In genomic region chr20:53579581-53580375, GRCh38 we compare ENCODE assay signal across 8 cellular contexts. TPM values are rescaled to one million over a fixed set of nuclear protein-coding genes. Genes with fewer than 3 reads are reported as not detected.
DNase-seq lines count a peak whose midpoint lies in the region; ATAC-seq and TF ChIP-seq lines count a peak whose summit lies in the region.

No MANE protein-coding gene starts in this region.

- H3K27me3 Mint-ChIP-seq in activated T-helper 17 cell treated with anti-CD3 and anti-CD28 coated beads, Interleukin-2, amount 50 U/mL, for 72 hours, result no peaks in the 10 kb centered on the region

- WGBS in heart right ventricle, 2 donors, result 41 to 48% methylated on average over 10 of the region's 10 CpGs
- 47% methylated on average over 10 of the region's 10 CpGs for WGBS in smooth muscle cell (ENCODE audit: low lambda C conversion rate)

- H3K4me3 Mint-ChIP-seq in activated T-helper 17 cell treated with anti-CD3 and anti-CD28 coated beads, Interleukin-2, amount 50 U/mL, for 72 hours, result peak overlapping the region; percentile 90

- H3K36me3 Mint-ChIP-seq in activated T-helper 17 cell treated with anti-CD3 and anti-CD28 coated beads, Interleukin-2, amount 50 U/mL, for 72 hours (ENCODE audit: low read depth), result peaks cover 83% of the 10 kb centered on the region

- peak overlapping the region; percentile 83 to 95 (median 91) for H3K4me2 ChIP-seq in BLaER1 treated with 17β-estradiol and CSF1 and Interleukin-3, amounts not matched to agents 10 nM and 100 nM
- peak overlapping the region; percentile 54 for H3K4me2 ChIP-seq in smooth muscle cell

- DNase-seq in heart right ventricle (no peak), smooth muscle cell (lab: John Stamatoyannopoulos, UW; ENCODE audit: unreplicated experiment) (no peak), RKO (ENCODE audit: low spot score) (no peak)
- DNase-seq in effector CD4-positive, alpha-beta T cell, result no peak

- H3K36me3 ChIP-seq in BLaER1 treated with 17β-estradiol and CSF1 and Interleukin-3, amounts not matched to agents 10 nM and 100 nM, result peaks cover 73 to 84% (median 76%) of the 10 kb centered on the region in 11 experiments
- H3K36me3 ChIP-seq in heart right ventricle, result peaks cover 0 to 75% (median 36%) of the 10 kb centered on the region in 9 donors
- peaks cover 9% of the 10 kb centered on the region for H3K36me3 ChIP-seq in smooth muscle cell (ENCODE audit: low read depth)

- H3K27ac Mint-ChIP-seq in activated T-helper 17 cell treated with anti-CD3 and anti-CD28 coated beads, Interleukin-2, amount 50 U/mL, for 72 hours, result peak overlapping the region; percentile 97

- H3K9me3 ChIP-seq in BLaER1 treated with 17β-estradiol and CSF1 and Interleukin-3, amounts not matched to agents 10 nM and 100 nM (replicated peaks in 1 of 11), result no peaks in the 10 kb centered on the region
- H3K9me3 ChIP-seq in heart right ventricle, result no peaks in the 10 kb centered on the region
- no peaks in the 10 kb centered on the region for H3K9me3 ChIP-seq in smooth muscle cell (replicated peaks; ENCODE audit: low read depth)

- H2AFZ ChIP-seq in smooth muscle cell (ENCODE audit: low read depth), result no peak overlapping the region

- H3K9ac ChIP-seq in BLaER1 treated with 17β-estradiol and CSF1 and Interleukin-3, amounts not matched to agents 10 nM and 100 nM, result peak overlapping the region; percentile 84 to 97 (median 92)
- peak overlapping the region; percentile 47 for H3K9ac ChIP-seq in smooth muscle cell (ENCODE audit: low read depth)

- 0 out of 2 replicates have a peak, but pooled peaks have one; percentile 14 for TF ChIP-seq RAD21 in Ishikawa (IDR thresholded peaks at IDR 0.05; ENCODE audit: low read depth)

- H3K4me1 ChIP-seq in BLaER1 treated with 17β-estradiol and CSF1 and Interleukin-3, amounts not matched to agents 10 nM and 100 nM, result peaks cover 42 to 83% (median 64%) of the 10 kb centered on the region in 10 experiments
- H3K4me1 ChIP-seq in heart right ventricle, result peaks cover 3 to 78% (median 62%) of the 10 kb centered on the region in 9 donors
- H3K4me1 ChIP-seq in smooth muscle cell (ENCODE audit: low read depth), result peaks cover 44% of the 10 kb centered on the region

- intact Hi-C loops in heart right ventricle (cut with DNase I), result loop anchor here (2.0 to 10.0 kb wide), 18 partner anchors 155 to 625 kb away; partner anchors contain the start of gene PFDN4 (in 1 of the 10)

- no peak for TF ChIP-seq CTCF in heart right ventricle (IDR thresholded peaks at IDR 0.05)
- TF ChIP-seq CTCF in smooth muscle cell (IDR thresholded peaks at IDR 0.05; ENCODE audit: borderline replicate concordance, insufficient read depth, poor library complexity, severe bottlenecking), result no peak

- peaks cover 40% of the 10 kb centered on the region for H3K4me1 Mint-ChIP-seq in activated T-helper 17 cell treated with anti-CD3 and anti-CD28 coated beads, Interleukin-2, amount 50 U/mL, for 72 hours

- peak overlapping the region; percentile 74 to 100 (median 95); a peak in 21 of 22 replicates for H3K27ac ChIP-seq in BLaER1 treated with 17β-estradiol and CSF1 and Interleukin-3, amounts not matched to agents 10 nM and 100 nM
- peak overlapping the region in 9 of 10 donors; percentile 2 to 100 (median 63) for H3K27ac ChIP-seq in heart right ventricle
- peak overlapping the region; percentile 84 for H3K27ac ChIP-seq in smooth muscle cell (ENCODE audit: low read depth)

- H3K9me3 Mint-ChIP-seq in activated T-helper 17 cell treated with anti-CD3 and anti-CD28 coated beads, Interleukin-2, amount 50 U/mL, for 72 hours, result no peaks in the 10 kb centered on the region

- H3F3A ChIP-seq in smooth muscle cell (ENCODE audit: low read depth), result peaks cover 21% of the 10 kb centered on the region

- no peaks in the 10 kb centered on the region for H3K27me3 ChIP-seq in BLaER1 treated with 17β-estradiol and CSF1 and Interleukin-3, amounts not matched to agents 10 nM and 100 nM
- H3K27me3 ChIP-seq in heart right ventricle (no peaks in the 10 kb centered on the region), smooth muscle cell (ENCODE audit: low read depth) (no peaks in the 10 kb centered on the region)

- H3K79me2 ChIP-seq in smooth muscle cell (ENCODE audit: low read depth), result peaks cover 94% of the 10 kb centered on the region

- peak; percentile 62 for ATAC-seq in activated T-helper 17 cell treated with anti-CD3 and anti-CD28 coated beads, Interleukin-2, amount 50 U/mL, for 72 hours (replicated peaks)
- peak in 4 of 8 donors; percentile 4 to 31 (median 12) for ATAC-seq in heart right ventricle
- ATAC-seq in GM19455 (IDR thresholded peaks at IDR 0.05; ENCODE audit: unreplicated experiment), result no peak

- H4K20me1 ChIP-seq in BLaER1 treated with 17β-estradiol and CSF1 and Interleukin-3, amounts not matched to agents 10 nM and 100 nM, result peaks cover 63 to 100% (median 69%) of the 10 kb centered on the region in 11 experiments
- H4K20me1 ChIP-seq in smooth muscle cell (ENCODE audit: low read depth), result peaks cover 79% of the 10 kb centered on the region

- TF ChIP-seq EP300 in Ishikawa (IDR thresholded peaks at IDR 0.05; ENCODE audit: borderline replicate concordance), result peak; percentile 59; the same call in 1 of the 2 replicates

- H3K4me3 ChIP-seq in BLaER1 treated with 17β-estradiol and CSF1 and Interleukin-3, amounts not matched to agents 10 nM and 100 nM, result peak overlapping the region; percentile 57 to 88 (median 81)
- H3K4me3 ChIP-seq in heart right ventricle, result peak overlapping the region in 6 of 10 donors; percentile 3 to 33 (median 16)
- H3K4me3 ChIP-seq in smooth muscle cell, result peak overlapping the region; percentile 9

TF ChIP-seq in Ishikawa, 13 proteins besides CTCF, POLR2A, EP300 and RAD21:
- TF ChIP-seq, protein P1, sequence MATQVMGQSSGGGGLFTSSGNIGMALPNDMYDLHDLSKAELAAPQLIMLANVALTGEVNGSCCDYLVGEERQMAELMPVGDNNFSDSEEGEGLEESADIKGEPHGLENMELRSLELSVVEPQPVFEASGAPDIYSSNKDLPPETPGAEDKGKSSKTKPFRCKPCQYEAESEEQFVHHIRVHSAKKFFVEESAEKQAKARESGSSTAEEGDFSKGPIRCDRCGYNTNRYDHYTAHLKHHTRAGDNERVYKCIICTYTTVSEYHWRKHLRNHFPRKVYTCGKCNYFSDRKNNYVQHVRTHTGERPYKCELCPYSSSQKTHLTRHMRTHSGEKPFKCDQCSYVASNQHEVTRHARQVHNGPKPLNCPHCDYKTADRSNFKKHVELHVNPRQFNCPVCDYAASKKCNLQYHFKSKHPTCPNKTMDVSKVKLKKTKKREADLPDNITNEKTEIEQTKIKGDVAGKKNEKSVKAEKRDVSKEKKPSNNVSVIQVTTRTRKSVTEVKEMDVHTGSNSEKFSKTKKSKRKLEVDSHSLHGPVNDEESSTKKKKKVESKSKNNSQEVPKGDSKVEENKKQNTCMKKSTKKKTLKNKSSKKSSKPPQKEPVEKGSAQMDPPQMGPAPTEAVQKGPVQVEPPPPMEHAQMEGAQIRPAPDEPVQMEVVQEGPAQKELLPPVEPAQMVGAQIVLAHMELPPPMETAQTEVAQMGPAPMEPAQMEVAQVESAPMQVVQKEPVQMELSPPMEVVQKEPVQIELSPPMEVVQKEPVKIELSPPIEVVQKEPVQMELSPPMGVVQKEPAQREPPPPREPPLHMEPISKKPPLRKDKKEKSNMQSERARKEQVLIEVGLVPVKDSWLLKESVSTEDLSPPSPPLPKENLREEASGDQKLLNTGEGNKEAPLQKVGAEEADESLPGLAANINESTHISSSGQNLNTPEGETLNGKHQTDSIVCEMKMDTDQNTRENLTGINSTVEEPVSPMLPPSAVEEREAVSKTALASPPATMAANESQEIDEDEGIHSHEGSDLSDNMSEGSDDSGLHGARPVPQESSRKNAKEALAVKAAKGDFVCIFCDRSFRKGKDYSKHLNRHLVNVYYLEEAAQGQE (IDR thresholded peaks at IDR 0.05; ENCODE audit: low read depth), result no peak
- TF ChIP-seq YY1 (IDR thresholded peaks at IDR 0.05; ENCODE audit: low read depth) (no peak), ZBTB7A (IDR thresholded peaks at IDR 0.05; ENCODE audit: low read depth) (no peak), TCF12 (IDR thresholded peaks at IDR 0.05; ENCODE audit: low read depth) (no peak), TAF1 (IDR thresholded peaks at IDR 0.05; ENCODE audit: low read depth) (no peak), NFIC (IDR thresholded peaks at IDR 0.05) (peak; percentile 40; the same call in 1 of the 2 replicates), FOXM1 (IDR thresholded peaks at IDR 0.05; ENCODE audit: borderline replicate concordance, low read depth) (peak; percentile 27; the same call in 1 of the 2 replicates), TEAD4 (IDR thresholded peaks at IDR 0.05) (peak; percentile 76), CEBPB (IDR thresholded peaks at IDR 0.05) (peak; percentile 99), CREB1 (IDR thresholded peaks at IDR 0.05; ENCODE audit: low read depth) (no peak), EGR1 (IDR thresholded peaks at IDR 0.05) (no peak)
- TF ChIP-seq, protein P2, sequence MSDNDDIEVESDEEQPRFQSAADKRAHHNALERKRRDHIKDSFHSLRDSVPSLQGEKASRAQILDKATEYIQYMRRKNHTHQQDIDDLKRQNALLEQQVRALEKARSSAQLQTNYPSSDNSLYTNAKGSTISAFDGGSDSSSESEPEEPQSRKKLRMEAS (IDR thresholded peaks at IDR 0.05), result no peak
- TF ChIP-seq, protein P3, sequence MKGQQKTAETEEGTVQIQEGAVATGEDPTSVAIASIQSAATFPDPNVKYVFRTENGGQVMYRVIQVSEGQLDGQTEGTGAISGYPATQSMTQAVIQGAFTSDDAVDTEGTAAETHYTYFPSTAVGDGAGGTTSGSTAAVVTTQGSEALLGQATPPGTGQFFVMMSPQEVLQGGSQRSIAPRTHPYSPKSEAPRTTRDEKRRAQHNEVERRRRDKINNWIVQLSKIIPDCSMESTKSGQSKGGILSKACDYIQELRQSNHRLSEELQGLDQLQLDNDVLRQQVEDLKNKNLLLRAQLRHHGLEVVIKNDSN (IDR thresholded peaks at IDR 0.05), result no peak; the same call in 1 of the 2 replicates

RNA-seq across cellular contexts. Expression of gene ZNF217, which starts 13.9 kb away (rescaled TPM):
- total RNA-seq in activated T-helper 17 cell treated with anti-CD3 and anti-CD28 coated beads, Interleukin-2, amount 50 U/mL, for 72 hours, result 10 to 100 TPM; 52.7 to 54.2 TPM
- 10 to 100 TPM in 3 of 10 donors, 1 to 10 TPM in 7; 7.2 to 18.4 (median 8.5) TPM for total RNA-seq in heart right ventricle
- polyA plus RNA-seq in heart right ventricle, result 1 to 10 TPM; 3.3 to 5.3 TPM
- total RNA-seq in smooth muscle cell, result 42.2 and 42.9 TPM in 2 replicates
- polyA plus RNA-seq in smooth muscle cell, result 3.9 and 8.5 TPM in 2 replicates

Comparison
In these comparisons a context has a peak if more than half of its experiments do, and no peak if none do; other contexts are left out.
1. H3K4me3 ChIP-seq: peak in every context shown above with its lines; median percentile 81 in BLaER1 treated with 17β-estradiol and CSF1 and Interleukin-3, amounts not matched to agents 10 nM and 100 nM; 16 in heart right ventricle; 9 in smooth muscle cell.